In genomic region chr4:74426101-74426500, GRCh38 we compare ENCODE assay signal across 17 cellular contexts. TPM values are rescaled to one million over a fixed set of nuclear protein-coding genes. Genes with fewer than 3 reads are reported as not detected.
DNase-seq lines count a peak whose midpoint lies in the region; ATAC-seq and TF ChIP-seq lines count a peak whose summit lies in the region.
"Had no signal": no experiment of that assay in that cellular context is flagged by ENCODE, and none has a peak within 500 bp of the region (broad histone marks: within the 10 kb centered on the region; RNA-seq: fewer than 3 reads in every experiment).

No MANE protein-coding gene starts in this region.

- peak overlapping the region; percentile 64 for H3K9ac ChIP-seq in mesenchymal stem cell (ENCODE audit: low read length)

- H3K9me3 ChIP-seq in mesenchymal stem cell (ENCODE audit: control insufficient read depth, low read length), result no peaks in the 10 kb centered on the region
- H3K9me3 ChIP-seq in hepatocyte (ENCODE audit: low read depth), result no peaks in the 10 kb centered on the region

- no peak overlapping the region for H3K14ac ChIP-seq in mesenchymal stem cell (ENCODE audit: low read length in 2 of 2)

- H3K9me2 ChIP-seq in hepatocyte (replicated peaks; ENCODE audit: insufficient read depth), result no peaks in the 10 kb centered on the region

- H3K4me1 Mint-ChIP-seq in HFFc6 (ENCODE audit: low read depth), result peaks cover 43% of the 10 kb centered on the region

- no peak overlapping the region for H3K4me3 Mint-ChIP-seq in HFFc6
- H3K4me3 Mint-ChIP-seq: endodermal cell had no signal

- H3K4ac ChIP-seq in mesenchymal stem cell (ENCODE audit: low read depth in 1 of 2, low read length in 2 of 2), result no peak overlapping the region

- peak overlapping the region; percentile 72 for H3K27ac Mint-ChIP-seq in HFFc6
- H3K27ac Mint-ChIP-seq: endodermal cell had no signal

- no peaks in the 10 kb centered on the region for H3K4me1 ChIP-seq in mesenchymal stem cell (ENCODE audit: control insufficient read depth, insufficient read depth, low read depth, low read length)
- H3K4me1 ChIP-seq in hepatocyte (ENCODE audit: insufficient read depth), result no peaks in the 10 kb centered on the region

- peak overlapping the region in 1 of 2 experiments; percentile 45 for H3K18ac ChIP-seq in mesenchymal stem cell (ENCODE audit: low read depth in 1 of 2, low read length in 2 of 2)

- CTCF ChIA-PET in BJ (lab: Yijun Ruan, JAX), result interaction anchor here (0.8 to 2.0 kb wide), 4 partner anchors 10 to 245 kb away, joined by 3 to 6 read pairs (median 4); partner anchors contain the start of gene AREG

- POLR2A ChIA-PET in BJ (lab: Charles Lee), result no interaction called here

- H3K79me2 ChIP-seq in hepatocyte, result no peaks in the 10 kb centered on the region

- no peak overlapping the region for H2AFZ ChIP-seq in mesenchymal stem cell (ENCODE audit: low read depth, low read length)
- no peak overlapping the region for H2AFZ ChIP-seq in hepatocyte

- no peak overlapping the region for H2AK5ac ChIP-seq in mesenchymal stem cell (ENCODE audit: low read length, severe bottlenecking)

- H3K27ac ChIP-seq in mesenchymal stem cell (ENCODE audit: low read length, poor library complexity, severe bottlenecking), result no peak overlapping the region
- H3K27ac ChIP-seq in hepatocyte, result no peak overlapping the region
- H3K27ac ChIP-seq: C4-2B had no signal

- H3K23ac ChIP-seq in mesenchymal stem cell (ENCODE audit: low read length in 2 of 2), result no peak overlapping the region

- H4K91ac ChIP-seq in mesenchymal stem cell (ENCODE audit: low read length), result no peak overlapping the region

- TF ChIP-seq POLR2A in lower leg skin (IDR thresholded peaks at IDR 0.05), result no peak

- ATAC-seq in GM21529 (IDR thresholded peaks at IDR 0.05; ENCODE audit: unreplicated experiment), result no peak
- ATAC-seq: left cardiac atrium had no signal

- H3K27me3 ChIP-seq in BJ (ENCODE audit: control insufficient read depth, insufficient read depth, low read length) (no peaks in the 10 kb centered on the region), mesenchymal stem cell (ENCODE audit: control insufficient read depth in 1 of 2, insufficient read depth in 1 of 2, low read length in 2 of 2) (no peaks in the 10 kb centered on the region), hepatocyte (no peaks in the 10 kb centered on the region)

- no peak overlapping the region for H2BK120ac ChIP-seq in mesenchymal stem cell (ENCODE audit: low read depth, low read length)

- H3K4me3 ChIP-seq in BJ (ENCODE audit: low read depth, low read length), result no peak overlapping the region
- no peak overlapping the region for H3K4me3 ChIP-seq in mesenchymal stem cell (ENCODE audit: insufficient read depth in 1 of 2, low read depth in 1 of 2, low read length in 2 of 2)
- H3K4me3 ChIP-seq in lower leg skin (ENCODE audit: low read depth, poor library complexity, severe bottlenecking), result no peak overlapping the region
- H3K4me3 ChIP-seq in hepatocyte, result no peak overlapping the region

- H2BK12ac ChIP-seq in mesenchymal stem cell (ENCODE audit: low read length in 2 of 2), result peak overlapping the region in 1 of 2 experiments; percentile 54

- H2BK15ac ChIP-seq in mesenchymal stem cell (ENCODE audit: low read depth, poor library complexity, severe bottlenecking), result no peak overlapping the region

- no peaks in the 10 kb centered on the region for H3K36me3 ChIP-seq in BJ (ENCODE audit: control insufficient read depth, insufficient read depth, low read length)
- H3K36me3 ChIP-seq in mesenchymal stem cell (ENCODE audit: control insufficient read depth in 1 of 2, insufficient read depth in 2 of 2, low read depth in 1 of 2, low read length in 2 of 2), result no peaks in the 10 kb centered on the region
- H3K36me3 ChIP-seq in hepatocyte (replicated peaks; ENCODE audit: insufficient read depth, low read depth), result no peaks in the 10 kb centered on the region

- no peak for TF ChIP-seq CTCF in BJ (IDR thresholded peaks at IDR 0.05; ENCODE audit: insufficient read depth, low read depth, low read length)
- no peak for TF ChIP-seq CTCF in HFFc6 (IDR thresholded peaks at IDR 0.05)
- no peak for TF ChIP-seq CTCF in lower leg skin (IDR thresholded peaks at IDR 0.05)
- no peak for TF ChIP-seq CTCF in hepatocyte (IDR thresholded peaks at IDR 0.05; ENCODE audit: poor library complexity)

- H3K4me2 ChIP-seq in mesenchymal stem cell (ENCODE audit: low read length, poor library complexity, severe bottlenecking), result no peak overlapping the region
- H3K4me2 ChIP-seq in hepatocyte, result no peak overlapping the region

- peak; percentile 39 for DNase-seq in BJ (ENCODE audit: low read depth)
- peak; percentile 87 for DNase-seq in HFFc6
- peak; percentile 84 for DNase-seq in brain pericyte (ENCODE audit: low read depth, low spot score)
- peak; percentile 96 for DNase-seq in mesenchymal stem cell
- no peak for DNase-seq in lower leg skin (ENCODE audit: low spot score in 2 of 2)
- no peak for DNase-seq in hepatocyte (ENCODE audit: low spot score)
- DNase-seq in NCI-H1436 treated with DMSO at 0.1 percent for 48 hours (lab: John Stamatoyannopoulos, UW), result no peak
- DNase-seq: activated CD4-positive, alpha-beta T cell treated with anti-CD3 and anti-CD28 coated beads, Interleukin-2, amount 50 U/mL, for 4 hours; activated gamma-delta T cell treated with Interleukin-2 at 50 U/mL for 16 hours; caudate nucleus; DMS53; endodermal cell; head of caudate nucleus; left cardiac atrium; SIG-M5 had no signal

- no peak overlapping the region for H4K8ac ChIP-seq in mesenchymal stem cell (ENCODE audit: low read length)

- H3K36me3 Mint-ChIP-seq in HFFc6 (ENCODE audit: low read depth), result no peaks in the 10 kb centered on the region

- H2BK5ac ChIP-seq in mesenchymal stem cell (ENCODE audit: low read depth, low read length, poor library complexity, severe bottlenecking), result no peak overlapping the region

- H3K79me1 ChIP-seq in mesenchymal stem cell (replicated peaks; ENCODE audit: low read length, poor library complexity, severe bottlenecking), result no peaks in the 10 kb centered on the region

- H4K20me1 ChIP-seq in hepatocyte (ENCODE audit: insufficient read depth, poor library complexity, severe bottlenecking), result no peaks in the 10 kb centered on the region

- intact Hi-C loops in lower leg skin (cut with DNase I; ENCODE audit: low total_unique reads), result no loop called here

- H3K9me3 Mint-ChIP-seq in HFFc6, result no peaks in the 10 kb centered on the region
- H3K9me3 Mint-ChIP-seq: endodermal cell had no signal

- 0% methylated on average over 1 of the region's 1 CpG for whole genome bisulfite sequencing in mesenchymal stem cell
- WGBS in lower leg skin, 2 donors, result 69 to 70% methylated on average over 1 of the region's 1 CpG
- 76% methylated on average over 1 of the region's 1 CpG for WGBS in hepatocyte (ENCODE audit: low lambda C conversion rate, missing lambda C conversion rate)

- H3K27me3 Mint-ChIP-seq in HFFc6 (ENCODE audit: insufficient read depth), result no peaks in the 10 kb centered on the region

RNA-seq across cellular contexts. Expression of gene AREG, which starts 18.8 kb away (rescaled TPM):
- polyA plus RNA-seq in BJ (2011; rRNA removed) (0.07 and 0.33 TPM in 2 replicates), hepatocyte (129 and 135 TPM in 2 replicates)
- not detected in 2 replicates for polyA minus RNA-seq in BJ (2011; rRNA and poly(A)+ RNA removed)
- total RNA-seq in HFFc6 (2021; fragmentation: NEBNext Ultra II Directional; extraction: Animal tissue kit (Norgen Biotek cat#: 25700)), result under 1 TPM in 5 of 6 experiments, not detected in 1; 0.24 to 0.70 (median 0.45) TPM
- polyA plus RNA-seq in mesenchymal stem cell (2013, experiment 1 of 2), result 9.6 TPM
- 10.5 TPM for polyA plus RNA-seq in mesenchymal stem cell (2013, experiment 2 of 2)
- total RNA-seq in lower leg skin (10 to 100 TPM in 3 of 4 donors, 1 to 10 TPM in 1; 7.4 to 15.2 (median 11.6) TPM), hepatocyte (116 and 128 TPM in 2 replicates)

Comparison
In these comparisons a context has a peak if more than half of its experiments do, and no peak if none do; other contexts are left out.
1. DNase-seq: peak in BJ (single experiment), HFFc6 (single experiment), brain pericyte (single experiment) and mesenchymal stem cell (single experiment); none in lower leg skin (0 of 2), hepatocyte (single experiment) and NCI-H1436 treated with DMSO at 0.1 percent for 48 hours (single experiment).